In the genomic region with DNA sequence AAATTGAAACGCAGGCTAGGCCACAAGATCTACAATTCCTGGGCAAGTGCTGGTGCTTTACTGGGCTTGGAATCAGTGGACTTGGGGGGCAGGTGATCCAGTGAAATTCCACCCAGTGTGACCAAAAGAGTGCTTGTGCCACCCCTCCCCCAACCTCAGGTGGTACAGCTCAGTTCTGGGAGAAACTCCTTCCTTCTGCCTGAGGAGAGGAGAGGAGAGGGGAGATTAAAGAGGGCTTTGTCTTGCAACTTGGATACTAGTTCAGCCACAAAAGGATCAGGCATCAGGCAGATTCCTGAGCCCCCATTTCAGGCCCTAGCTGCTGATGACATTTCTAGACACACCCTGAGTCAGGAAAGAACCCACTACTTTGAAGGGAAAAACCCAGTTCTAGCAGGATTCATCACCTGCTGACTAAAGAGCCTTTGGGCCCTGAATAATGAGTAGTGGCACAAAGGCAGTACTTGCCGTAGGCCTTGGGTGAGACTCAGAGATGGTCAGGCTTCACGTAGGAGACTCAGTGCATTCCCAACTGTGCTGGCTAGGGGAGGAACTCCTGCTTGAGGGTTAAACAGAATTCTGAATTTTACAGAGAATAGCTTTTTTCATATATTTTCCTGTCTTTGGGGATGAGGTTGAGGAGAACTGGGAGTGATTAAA, we compare ENCODE assay signal across 22 cellular contexts.
"Had no signal": no experiment of that assay in that cellular context is flagged by ENCODE, and none has a peak within 500 bp of the region (broad histone marks: within the 10 kb centered on the region; RNA-seq: fewer than 3 reads in every experiment).

No MANE protein-coding gene starts in this region.

- H3K27ac Mint-ChIP-seq: activated CD4-positive, alpha-beta T cell treated with anti-CD3 and anti-CD28 coated beads, Interleukin-2, amount 10 ng/mL, durations not matched to agents 7 days and 5 days; activated CD8-positive, alpha-beta memory T cell treated with anti-CD3 and anti-CD28 coated beads, Interleukin-2, amount 10 ng/mL, durations not matched to agents 7 days and 5 days; activated CD8-positive, alpha-beta T cell treated with anti-CD3 and anti-CD28 coated beads for 36 hours; activated naive CD8-positive, alpha-beta T cell treated with anti-CD3 and anti-CD28 coated beads, Interleukin-2, amount 50 U/mL, for 24 hours; activated T-helper 1 cell treated with anti-CD3 and anti-CD28 coated beads, Interleukin-12 subunit alpha, Interleukin-12 subunit beta, Interleukin-2, Interleukin-4 antibody, amounts not matched to agents 30 ng/mL and 10 ng/mL and 1 ng/mL, durations not matched to agents 14 hours and 24 hours and 36 hours; natural killer cell treated with Interleukin-12 subunit alpha and Interleukin-12 subunit beta and Interleukin-15 and Interleukin-18, amount 100 ng/mL, for 72 hours; stimulated activated naive CD8-positive, alpha-beta T cell treated with anti-CD3 and anti-CD28 coated beads, Interleukin-15, Interleukin-2, amounts not matched to agents 100 ng/mL and 50 ng/mL, for 24 hours had no signal

- ATAC-seq: activated CD4-positive, CD25-positive, alpha-beta regulatory T cell treated with anti-CD3 and anti-CD28 coated beads, Interleukin-2, amount 50 U/mL, for 24 hours; activated CD8-positive, alpha-beta memory T cell treated with anti-CD3 and anti-CD28 coated beads, Interleukin-2, amount 10 ng/mL, durations not matched to agents 7 days and 5 days; activated CD8-positive, alpha-beta T cell treated with anti-CD3 and anti-CD28 coated beads for 36 hours; activated naive CD8-positive, alpha-beta T cell treated with anti-CD3 and anti-CD28 coated beads, Interleukin-2, amount 50 U/mL, for 24 hours; left ventricle myocardium superior; natural killer cell treated with Interleukin-12 subunit alpha and Interleukin-12 subunit beta and Interleukin-15 and Interleukin-18, amount 100 ng/mL, for 72 hours; pancreas; right cardiac atrium; upper lobe of right lung had no signal

- H3K4me1 Mint-ChIP-seq: activated CD4-positive, alpha-beta T cell treated with anti-CD3 and anti-CD28 coated beads, Interleukin-2, amount 10 ng/mL, durations not matched to agents 7 days and 5 days; activated CD8-positive, alpha-beta memory T cell treated with anti-CD3 and anti-CD28 coated beads, Interleukin-2, amount 10 ng/mL, durations not matched to agents 7 days and 5 days; activated naive CD8-positive, alpha-beta T cell treated with anti-CD3 and anti-CD28 coated beads, Interleukin-2, amount 50 U/mL, for 24 hours had no signal

- H3K4me1 ChIP-seq: pancreas, thyroid gland, upper lobe of right lung had no signal

- H3K4me3 ChIP-seq: coronary artery, pancreas, thyroid gland, upper lobe of right lung had no signal

- DNase-seq: activated CD4-positive, alpha-beta T cell treated with anti-CD3 and anti-CD28 coated beads, Interleukin-2, amount 10 ng/mL, durations not matched to agents 7 days and 5 days; activated CD8-positive, alpha-beta memory T cell treated with anti-CD3 and anti-CD28 coated beads, Interleukin-2, amount 10 ng/mL, durations not matched to agents 7 days and 5 days; activated CD8-positive, alpha-beta T cell treated with anti-CD3 and anti-CD28 coated beads for 36 hours; activated gamma-delta T cell; activated naive CD4-positive, alpha-beta T cell treated with anti-CD3 and anti-CD28 coated beads, Interleukin-2, amount 50 U/mL, for 16 hours; activated naive CD8-positive, alpha-beta T cell treated with anti-CD3 and anti-CD28 coated beads, Interleukin-2, amount 50 U/mL, for 24 hours; cerebellar nuclear complex; glutamatergic neuron; hippocampal formation; left ventricle myocardium superior; mammary epithelial cell; pancreas; right cardiac atrium; stimulated activated CD4-positive, alpha-beta T cell treated with anti-CD3 and anti-CD28 coated beads, Interleukin-12 subunit alpha, Interleukin-12 subunit beta, amount 100 ng/mL, for 4 hours; substantia nigra; thyroid gland; upper lobe of right lung had no signal

- H3K27me3 ChIP-seq: thyroid gland, upper lobe of right lung had no signal

- H3K27me3 Mint-ChIP-seq: activated CD4-positive, alpha-beta T cell treated with anti-CD3 and anti-CD28 coated beads, Interleukin-2, amount 10 ng/mL, durations not matched to agents 7 days and 5 days; activated CD8-positive, alpha-beta memory T cell treated with anti-CD3 and anti-CD28 coated beads, Interleukin-2, amount 10 ng/mL, durations not matched to agents 7 days and 5 days; activated CD8-positive, alpha-beta T cell treated with anti-CD3 and anti-CD28 coated beads for 36 hours; activated naive CD8-positive, alpha-beta T cell treated with anti-CD3 and anti-CD28 coated beads, Interleukin-2, amount 50 U/mL, for 24 hours; natural killer cell treated with Interleukin-12 subunit alpha and Interleukin-12 subunit beta and Interleukin-15 and Interleukin-18, amount 100 ng/mL, for 72 hours; stimulated activated naive CD8-positive, alpha-beta T cell treated with anti-CD3 and anti-CD28 coated beads, Interleukin-15, Interleukin-2, amounts not matched to agents 100 ng/mL and 50 ng/mL, for 24 hours had no signal

- H3K9me3 ChIP-seq: pancreas, thyroid gland, upper lobe of right lung had no signal

- H3K4me3 Mint-ChIP-seq: activated CD4-positive, alpha-beta T cell treated with anti-CD3 and anti-CD28 coated beads, Interleukin-2, amount 10 ng/mL, durations not matched to agents 7 days and 5 days; activated CD8-positive, alpha-beta memory T cell treated with anti-CD3 and anti-CD28 coated beads, Interleukin-2, amount 10 ng/mL, durations not matched to agents 7 days and 5 days; activated CD8-positive, alpha-beta T cell treated with anti-CD3 and anti-CD28 coated beads for 36 hours; activated naive CD8-positive, alpha-beta T cell treated with anti-CD3 and anti-CD28 coated beads, Interleukin-2, amount 50 U/mL, for 24 hours; activated T-helper 1 cell treated with anti-CD3 and anti-CD28 coated beads, Interleukin-12 subunit alpha, Interleukin-12 subunit beta, Interleukin-2, Interleukin-4 antibody, amounts not matched to agents 30 ng/mL and 10 ng/mL and 1 ng/mL, durations not matched to agents 14 hours and 24 hours and 36 hours; natural killer cell treated with Interleukin-12 subunit alpha and Interleukin-12 subunit beta and Interleukin-15 and Interleukin-18, amount 100 ng/mL, for 72 hours; stimulated activated naive CD8-positive, alpha-beta T cell treated with anti-CD3 and anti-CD28 coated beads, Interleukin-15, Interleukin-2, amounts not matched to agents 100 ng/mL and 50 ng/mL, for 24 hours had no signal

- H3K36me3 Mint-ChIP-seq: activated CD8-positive, alpha-beta memory T cell treated with anti-CD3 and anti-CD28 coated beads, Interleukin-2, amount 10 ng/mL, durations not matched to agents 7 days and 5 days; natural killer cell treated with Interleukin-12 subunit alpha and Interleukin-12 subunit beta and Interleukin-15 and Interleukin-18, amount 100 ng/mL, for 72 hours had no signal

- H3K9me3 Mint-ChIP-seq: activated CD4-positive, alpha-beta T cell treated with anti-CD3 and anti-CD28 coated beads, Interleukin-2, amount 10 ng/mL, durations not matched to agents 7 days and 5 days; activated naive CD8-positive, alpha-beta T cell treated with anti-CD3 and anti-CD28 coated beads, Interleukin-2, amount 50 U/mL, for 24 hours had no signal

- H3K27ac ChIP-seq: coronary artery, pancreas, thyroid gland, upper lobe of right lung had no signal

- H3K36me3 ChIP-seq: pancreas, thyroid gland, upper lobe of right lung had no signal
